ENCODE assay signal across 1 cellular context in the genomic region with DNA sequence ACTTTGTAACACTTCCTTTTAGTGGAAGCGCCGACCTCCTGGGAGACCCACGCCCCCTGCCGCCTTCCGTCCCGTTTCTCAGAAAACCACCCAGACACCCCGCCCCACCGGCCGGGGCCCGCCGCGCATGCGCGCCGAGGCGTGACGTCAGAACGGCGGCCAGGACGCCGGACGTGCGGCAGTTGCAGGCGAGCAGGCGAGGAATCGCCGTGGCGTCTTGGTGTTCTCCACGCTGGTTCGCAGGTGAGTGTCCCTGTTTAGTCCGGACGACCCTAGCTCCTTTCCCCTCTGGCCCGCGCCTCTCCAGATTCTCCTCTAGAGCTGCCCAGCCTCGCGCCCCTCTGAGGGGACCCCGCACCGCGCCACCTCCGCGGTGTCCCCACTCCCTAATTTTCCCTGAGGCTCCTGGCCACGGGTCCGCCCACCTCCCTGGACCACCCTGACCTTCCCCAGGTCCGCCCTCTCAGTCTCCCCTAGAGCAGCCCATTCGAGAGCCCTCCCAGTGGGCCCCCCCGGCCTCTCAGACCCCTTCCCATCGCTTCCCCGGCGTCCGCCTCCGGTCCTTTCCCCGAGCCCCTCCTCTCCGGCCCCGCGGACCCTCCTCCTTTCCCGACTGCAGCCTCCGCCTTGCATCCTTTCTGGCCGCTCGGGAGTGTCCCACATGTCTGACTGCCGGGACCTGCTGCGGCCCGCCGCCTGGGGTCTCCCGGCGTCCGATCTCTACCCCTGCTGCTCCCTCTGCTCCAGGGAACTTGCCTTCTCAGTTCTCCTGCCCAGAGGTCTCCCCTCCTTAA.
TF ChIP-seq lines count a peak whose summit lies in the region.

A gene with protein sequence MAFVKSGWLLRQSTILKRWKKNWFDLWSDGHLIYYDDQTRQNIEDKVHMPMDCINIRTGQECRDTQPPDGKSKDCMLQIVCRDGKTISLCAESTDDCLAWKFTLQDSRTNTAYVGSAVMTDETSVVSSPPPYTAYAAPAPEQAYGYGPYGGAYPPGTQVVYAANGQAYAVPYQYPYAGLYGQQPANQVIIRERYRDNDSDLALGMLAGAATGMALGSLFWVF (plus strand): TSS at position 181 of the 794 bp plus-strand sequence. CDS start 15,606 bp downstream, outside the sequence.

TF ChIP-seq in HepG2, 621 proteins besides CTCF, POLR2A, EP300 and RAD21 (continued from another document and continues in another):
- TF ChIP-seq, protein P1, sequence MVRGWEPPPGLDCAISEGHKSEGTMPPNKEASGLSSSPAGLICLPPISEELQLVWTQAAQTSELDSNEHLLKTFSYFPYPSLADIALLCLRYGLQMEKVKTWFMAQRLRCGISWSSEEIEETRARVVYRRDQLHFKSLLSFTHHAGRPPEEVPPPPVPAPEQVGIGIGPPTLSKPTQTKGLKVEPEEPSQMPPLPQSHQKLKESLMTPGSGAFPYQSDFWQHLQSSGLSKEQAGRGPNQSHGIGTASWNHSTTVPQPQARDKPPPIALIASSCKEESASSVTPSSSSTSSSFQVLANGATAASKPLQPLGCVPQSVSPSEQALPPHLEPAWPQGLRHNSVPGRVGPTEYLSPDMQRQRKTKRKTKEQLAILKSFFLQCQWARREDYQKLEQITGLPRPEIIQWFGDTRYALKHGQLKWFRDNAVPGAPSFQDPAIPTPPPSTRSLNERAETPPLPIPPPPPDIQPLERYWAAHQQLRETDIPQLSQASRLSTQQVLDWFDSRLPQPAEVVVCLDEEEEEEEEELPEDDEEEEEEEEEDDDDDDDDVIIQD (CRISPR knock-in tag; IDR thresholded peaks at IDR 0.05; ENCODE audit: low read depth), result 0 out of 2 replicates have a peak, but pooled peaks have one; percentile 26
- TF ChIP-seq SIN3B (IDR thresholded peaks at IDR 0.05; ENCODE audit: low read length), result peak; percentile 53; the same call in 1 of the 2 replicates
- TF ChIP-seq THAP11 (CRISPR knock-in tag; IDR thresholded peaks at IDR 0.05), result peak; percentile 52
- peak; percentile 58; the same call in 1 of the 2 replicates for TF ChIP-seq ZNF317 (CRISPR knock-in tag; IDR thresholded peaks at IDR 0.05)
- TF ChIP-seq, protein P2, sequence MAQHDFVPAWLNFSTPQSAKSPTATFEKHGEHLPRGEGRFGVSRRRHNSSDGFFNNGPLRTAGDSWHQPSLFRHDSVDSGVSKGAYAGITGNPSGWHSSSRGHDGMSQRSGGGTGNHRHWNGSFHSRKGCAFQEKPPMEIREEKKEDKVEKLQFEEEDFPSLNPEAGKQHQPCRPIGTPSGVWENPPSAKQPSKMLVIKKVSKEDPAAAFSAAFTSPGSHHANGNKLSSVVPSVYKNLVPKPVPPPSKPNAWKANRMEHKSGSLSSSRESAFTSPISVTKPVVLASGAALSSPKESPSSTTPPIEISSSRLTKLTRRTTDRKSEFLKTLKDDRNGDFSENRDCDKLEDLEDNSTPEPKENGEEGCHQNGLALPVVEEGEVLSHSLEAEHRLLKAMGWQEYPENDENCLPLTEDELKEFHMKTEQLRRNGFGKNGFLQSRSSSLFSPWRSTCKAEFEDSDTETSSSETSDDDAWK (CRISPR knock-in tag; IDR thresholded peaks at IDR 0.05), result no peak
- TF ChIP-seq MYC (CRISPR knock-in tag; IDR thresholded peaks at IDR 0.05; ENCODE audit: borderline replicate concordance), result peak; percentile 75; the same call in 1 of the 2 replicates
- TF ChIP-seq, protein P3, sequence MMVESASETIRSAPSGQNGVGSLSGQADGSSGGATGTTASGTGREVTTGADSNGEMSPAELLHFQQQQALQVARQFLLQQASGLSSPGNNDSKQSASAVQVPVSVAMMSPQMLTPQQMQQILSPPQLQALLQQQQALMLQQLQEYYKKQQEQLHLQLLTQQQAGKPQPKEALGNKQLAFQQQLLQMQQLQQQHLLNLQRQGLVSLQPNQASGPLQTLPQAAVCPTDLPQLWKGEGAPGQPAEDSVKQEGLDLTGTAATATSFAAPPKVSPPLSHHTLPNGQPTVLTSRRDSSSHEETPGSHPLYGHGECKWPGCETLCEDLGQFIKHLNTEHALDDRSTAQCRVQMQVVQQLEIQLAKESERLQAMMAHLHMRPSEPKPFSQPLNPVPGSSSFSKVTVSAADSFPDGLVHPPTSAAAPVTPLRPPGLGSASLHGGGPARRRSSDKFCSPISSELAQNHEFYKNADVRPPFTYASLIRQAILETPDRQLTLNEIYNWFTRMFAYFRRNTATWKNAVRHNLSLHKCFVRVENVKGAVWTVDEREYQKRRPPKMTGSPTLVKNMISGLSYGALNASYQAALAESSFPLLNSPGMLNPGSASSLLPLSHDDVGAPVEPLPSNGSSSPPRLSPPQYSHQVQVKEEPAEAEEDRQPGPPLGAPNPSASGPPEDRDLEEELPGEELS (CRISPR knock-in tag; IDR thresholded peaks at IDR 0.05), result 0 out of 2 replicates have a peak, but pooled peaks have one; percentile 4
- 0 out of 2 replicates have a peak, but pooled peaks have one; percentile 19 for TF ChIP-seq SOX5 (CRISPR knock-in tag; IDR thresholded peaks at IDR 0.05; ENCODE audit: borderline replicate concordance)
- TF ChIP-seq, protein P4, sequence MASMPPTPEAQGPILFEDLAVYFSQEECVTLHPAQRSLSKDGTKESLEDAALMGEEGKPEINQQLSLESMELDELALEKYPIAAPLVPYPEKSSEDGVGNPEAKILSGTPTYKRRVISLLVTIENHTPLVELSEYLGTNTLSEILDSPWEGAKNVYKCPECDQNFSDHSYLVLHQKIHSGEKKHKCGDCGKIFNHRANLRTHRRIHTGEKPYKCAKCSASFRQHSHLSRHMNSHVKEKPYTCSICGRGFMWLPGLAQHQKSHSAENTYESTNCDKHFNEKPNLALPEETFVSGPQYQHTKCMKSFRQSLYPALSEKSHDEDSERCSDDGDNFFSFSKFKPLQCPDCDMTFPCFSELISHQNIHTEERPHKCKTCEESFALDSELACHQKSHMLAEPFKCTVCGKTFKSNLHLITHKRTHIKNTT (CRISPR knock-in tag; IDR thresholded peaks at IDR 0.05), result no peak
- 0 out of 2 replicates have a peak, but pooled peaks have one; percentile 61 for TF ChIP-seq ZNF468 (CRISPR knock-in tag; IDR thresholded peaks at IDR 0.05)
- no peak for TF ChIP-seq ATM (IDR thresholded peaks at IDR 0.05; ENCODE audit: borderline replicate concordance)
- TF ChIP-seq, protein P5, sequence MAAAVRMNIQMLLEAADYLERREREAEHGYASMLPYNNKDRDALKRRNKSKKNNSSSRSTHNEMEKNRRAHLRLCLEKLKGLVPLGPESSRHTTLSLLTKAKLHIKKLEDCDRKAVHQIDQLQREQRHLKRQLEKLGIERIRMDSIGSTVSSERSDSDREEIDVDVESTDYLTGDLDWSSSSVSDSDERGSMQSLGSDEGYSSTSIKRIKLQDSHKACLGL (CRISPR knock-in tag; IDR thresholded peaks at IDR 0.05), result peak; percentile 84; the same call in 1 of the 2 replicates
- TF ChIP-seq, protein P6, sequence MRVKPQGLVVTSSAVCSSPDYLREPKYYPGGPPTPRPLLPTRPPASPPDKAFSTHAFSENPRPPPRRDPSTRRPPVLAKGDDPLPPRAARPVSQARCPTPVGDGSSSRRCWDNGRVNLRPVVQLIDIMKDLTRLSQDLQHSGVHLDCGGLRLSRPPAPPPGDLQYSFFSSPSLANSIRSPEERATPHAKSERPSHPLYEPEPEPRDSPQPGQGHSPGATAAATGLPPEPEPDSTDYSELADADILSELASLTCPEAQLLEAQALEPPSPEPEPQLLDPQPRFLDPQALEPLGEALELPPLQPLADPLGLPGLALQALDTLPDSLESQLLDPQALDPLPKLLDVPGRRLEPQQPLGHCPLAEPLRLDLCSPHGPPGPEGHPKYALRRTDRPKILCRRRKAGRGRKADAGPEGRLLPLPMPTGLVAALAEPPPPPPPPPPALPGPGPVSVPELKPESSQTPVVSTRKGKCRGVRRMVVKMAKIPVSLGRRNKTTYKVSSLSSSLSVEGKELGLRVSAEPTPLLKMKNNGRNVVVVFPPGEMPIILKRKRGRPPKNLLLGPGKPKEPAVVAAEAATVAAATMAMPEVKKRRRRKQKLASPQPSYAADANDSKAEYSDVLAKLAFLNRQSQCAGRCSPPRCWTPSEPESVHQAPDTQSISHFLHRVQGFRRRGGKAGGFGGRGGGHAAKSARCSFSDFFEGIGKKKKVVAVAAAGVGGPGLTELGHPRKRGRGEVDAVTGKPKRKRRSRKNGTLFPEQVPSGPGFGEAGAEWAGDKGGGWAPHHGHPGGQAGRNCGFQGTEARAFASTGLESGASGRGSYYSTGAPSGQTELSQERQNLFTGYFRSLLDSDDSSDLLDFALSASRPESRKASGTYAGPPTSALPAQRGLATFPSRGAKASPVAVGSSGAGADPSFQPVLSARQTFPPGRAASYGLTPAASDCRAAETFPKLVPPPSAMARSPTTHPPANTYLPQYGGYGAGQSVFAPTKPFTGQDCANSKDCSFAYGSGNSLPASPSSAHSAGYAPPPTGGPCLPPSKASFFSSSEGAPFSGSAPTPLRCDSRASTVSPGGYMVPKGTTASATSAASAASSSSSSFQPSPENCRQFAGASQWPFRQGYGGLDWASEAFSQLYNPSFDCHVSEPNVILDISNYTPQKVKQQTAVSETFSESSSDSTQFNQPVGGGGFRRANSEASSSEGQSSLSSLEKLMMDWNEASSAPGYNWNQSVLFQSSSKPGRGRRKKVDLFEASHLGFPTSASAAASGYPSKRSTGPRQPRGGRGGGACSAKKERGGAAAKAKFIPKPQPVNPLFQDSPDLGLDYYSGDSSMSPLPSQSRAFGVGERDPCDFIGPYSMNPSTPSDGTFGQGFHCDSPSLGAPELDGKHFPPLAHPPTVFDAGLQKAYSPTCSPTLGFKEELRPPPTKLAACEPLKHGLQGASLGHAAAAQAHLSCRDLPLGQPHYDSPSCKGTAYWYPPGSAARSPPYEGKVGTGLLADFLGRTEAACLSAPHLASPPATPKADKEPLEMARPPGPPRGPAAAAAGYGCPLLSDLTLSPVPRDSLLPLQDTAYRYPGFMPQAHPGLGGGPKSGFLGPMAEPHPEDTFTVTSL (CRISPR knock-in tag; IDR thresholded peaks at IDR 0.05; ENCODE audit: borderline replicate concordance), result no peak; the same call in 1 of the 2 replicates
- TF ChIP-seq SYNCRIP (IDR thresholded peaks at IDR 0.05; ENCODE audit: insufficient read depth, low read depth, low read length), result no peak
- TF ChIP-seq ETV6 (CRISPR knock-in tag; conservative IDR thresholded peaks at IDR 0.05), result peak; percentile 26; the same call in 1 of the 2 replicates
- TF ChIP-seq, protein P7, sequence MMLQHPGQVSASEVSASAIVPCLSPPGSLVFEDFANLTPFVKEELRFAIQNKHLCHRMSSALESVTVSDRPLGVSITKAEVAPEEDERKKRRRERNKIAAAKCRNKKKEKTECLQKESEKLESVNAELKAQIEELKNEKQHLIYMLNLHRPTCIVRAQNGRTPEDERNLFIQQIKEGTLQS (CRISPR knock-in tag; IDR thresholded peaks at IDR 0.05), result 0 out of 2 replicates have a peak, but pooled peaks have one; percentile 15
- TF ChIP-seq AGO2 (optimal IDR thresholded peaks at IDR 0.05; ENCODE audit: low read depth, low read length), result peak; percentile 68
- TF ChIP-seq GABPB1 (CRISPR knock-in tag; IDR thresholded peaks at IDR 0.05), result peak; percentile 90
- TF ChIP-seq, protein P8, sequence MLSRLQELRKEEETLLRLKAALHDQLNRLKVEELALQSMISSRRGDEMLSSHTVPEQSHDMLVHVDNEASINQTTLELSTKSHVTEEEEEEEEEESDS (CRISPR knock-in tag; IDR thresholded peaks at IDR 0.05; ENCODE audit: borderline replicate concordance), result no peak
- no peak for TF ChIP-seq ATRX (CRISPR knock-in tag; IDR thresholded peaks at IDR 0.05; ENCODE audit: borderline replicate concordance)
- TF ChIP-seq, protein P9, sequence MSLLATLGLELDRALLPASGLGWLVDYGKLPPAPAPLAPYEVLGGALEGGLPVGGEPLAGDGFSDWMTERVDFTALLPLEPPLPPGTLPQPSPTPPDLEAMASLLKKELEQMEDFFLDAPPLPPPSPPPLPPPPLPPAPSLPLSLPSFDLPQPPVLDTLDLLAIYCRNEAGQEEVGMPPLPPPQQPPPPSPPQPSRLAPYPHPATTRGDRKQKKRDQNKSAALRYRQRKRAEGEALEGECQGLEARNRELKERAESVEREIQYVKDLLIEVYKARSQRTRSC (CRISPR knock-in tag; IDR thresholded peaks at IDR 0.05; ENCODE audit: low read depth), result no peak
- no peak for TF ChIP-seq DNMT3B (CRISPR knock-in tag; conservative IDR thresholded peaks at IDR 0.05)
- no peak for TF ChIP-seq ZNF780A (CRISPR knock-in tag; IDR thresholded peaks at IDR 0.05)
- TF ChIP-seq, protein P10, sequence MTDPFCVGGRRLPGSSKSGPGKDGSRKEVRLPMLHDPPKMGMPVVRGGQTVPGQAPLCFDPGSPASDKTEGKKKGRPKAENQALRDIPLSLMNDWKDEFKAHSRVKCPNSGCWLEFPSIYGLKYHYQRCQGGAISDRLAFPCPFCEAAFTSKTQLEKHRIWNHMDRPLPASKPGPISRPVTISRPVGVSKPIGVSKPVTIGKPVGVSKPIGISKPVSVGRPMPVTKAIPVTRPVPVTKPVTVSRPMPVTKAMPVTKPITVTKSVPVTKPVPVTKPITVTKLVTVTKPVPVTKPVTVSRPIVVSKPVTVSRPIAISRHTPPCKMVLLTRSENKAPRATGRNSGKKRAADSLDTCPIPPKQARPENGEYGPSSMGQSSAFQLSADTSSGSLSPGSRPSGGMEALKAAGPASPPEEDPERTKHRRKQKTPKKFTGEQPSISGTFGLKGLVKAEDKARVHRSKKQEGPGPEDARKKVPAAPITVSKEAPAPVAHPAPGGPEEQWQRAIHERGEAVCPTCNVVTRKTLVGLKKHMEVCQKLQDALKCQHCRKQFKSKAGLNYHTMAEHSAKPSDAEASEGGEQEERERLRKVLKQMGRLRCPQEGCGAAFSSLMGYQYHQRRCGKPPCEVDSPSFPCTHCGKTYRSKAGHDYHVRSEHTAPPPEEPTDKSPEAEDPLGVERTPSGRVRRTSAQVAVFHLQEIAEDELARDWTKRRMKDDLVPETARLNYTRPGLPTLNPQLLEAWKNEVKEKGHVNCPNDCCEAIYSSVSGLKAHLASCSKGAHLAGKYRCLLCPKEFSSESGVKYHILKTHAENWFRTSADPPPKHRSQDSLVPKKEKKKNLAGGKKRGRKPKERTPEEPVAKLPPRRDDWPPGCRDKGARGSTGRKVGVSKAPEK (CRISPR knock-in tag; IDR thresholded peaks at IDR 0.05; ENCODE audit: borderline replicate concordance), result no peak; the same call in 1 of the 2 replicates
- TF ChIP-seq, protein P11, sequence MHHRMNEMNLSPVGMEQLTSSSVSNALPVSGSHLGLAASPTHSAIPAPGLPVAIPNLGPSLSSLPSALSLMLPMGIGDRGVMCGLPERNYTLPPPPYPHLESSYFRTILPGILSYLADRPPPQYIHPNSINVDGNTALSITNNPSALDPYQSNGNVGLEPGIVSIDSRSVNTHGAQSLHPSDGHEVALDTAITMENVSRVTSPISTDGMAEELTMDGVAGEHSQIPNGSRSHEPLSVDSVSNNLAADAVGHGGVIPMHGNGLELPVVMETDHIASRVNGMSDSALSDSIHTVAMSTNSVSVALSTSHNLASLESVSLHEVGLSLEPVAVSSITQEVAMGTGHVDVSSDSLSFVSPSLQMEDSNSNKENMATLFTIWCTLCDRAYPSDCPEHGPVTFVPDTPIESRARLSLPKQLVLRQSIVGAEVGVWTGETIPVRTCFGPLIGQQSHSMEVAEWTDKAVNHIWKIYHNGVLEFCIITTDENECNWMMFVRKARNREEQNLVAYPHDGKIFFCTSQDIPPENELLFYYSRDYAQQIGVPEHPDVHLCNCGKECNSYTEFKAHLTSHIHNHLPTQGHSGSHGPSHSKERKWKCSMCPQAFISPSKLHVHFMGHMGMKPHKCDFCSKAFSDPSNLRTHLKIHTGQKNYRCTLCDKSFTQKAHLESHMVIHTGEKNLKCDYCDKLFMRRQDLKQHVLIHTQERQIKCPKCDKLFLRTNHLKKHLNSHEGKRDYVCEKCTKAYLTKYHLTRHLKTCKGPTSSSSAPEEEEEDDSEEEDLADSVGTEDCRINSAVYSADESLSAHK (CRISPR knock-in tag; IDR thresholded peaks at IDR 0.05; ENCODE audit: borderline replicate concordance), result no peak
- TF ChIP-seq HNF4G (IDR thresholded peaks at IDR 0.05; ENCODE audit: borderline replicate concordance, low read depth, low read length), result no peak
- no peak for TF ChIP-seq HNF4G (CRISPR knock-in tag; IDR thresholded peaks at IDR 0.05; ENCODE audit: borderline replicate concordance, low read depth)
- no peak; the same call in 1 of the 2 replicates for TF ChIP-seq ZNF709 (CRISPR knock-in tag; IDR thresholded peaks at IDR 0.05)
- no peak for TF ChIP-seq NFIC (IDR thresholded peaks at IDR 0.05; ENCODE audit: low read length)
- TF ChIP-seq ZSCAN25 (CRISPR knock-in tag; IDR thresholded peaks at IDR 0.05), result no peak
- no peak for TF ChIP-seq TCF7L2 (IDR thresholded peaks at IDR 0.05; ENCODE audit: low read depth, low read length)
